ENCODE assay signal across 12 cellular contexts in the genomic region with DNA sequence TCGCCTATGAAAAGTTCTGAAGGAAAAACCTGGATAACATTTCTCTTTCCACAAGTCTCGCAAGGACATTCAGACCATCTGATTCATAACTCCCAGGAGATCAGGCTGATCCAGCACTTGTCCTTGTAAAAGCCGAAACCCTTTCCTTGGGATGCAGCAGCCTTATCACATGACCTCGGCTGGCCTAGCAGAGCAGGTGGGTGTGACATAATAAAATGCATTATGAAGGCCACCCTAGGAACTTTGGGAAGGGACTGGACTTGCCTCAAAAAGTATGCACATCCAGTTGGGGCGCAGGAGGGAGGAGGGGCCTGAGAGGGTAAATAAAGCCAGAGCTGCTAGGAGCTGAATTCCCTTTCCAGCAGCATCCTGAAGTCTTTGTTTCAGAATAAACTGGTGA.
DNase-seq lines count a peak whose midpoint lies in the region; ATAC-seq and TF ChIP-seq lines count a peak whose summit lies in the region.
"Had no signal": no experiment of that assay in that cellular context is flagged by ENCODE, and none has a peak within 500 bp of the region (broad histone marks: within the 10 kb centered on the region; RNA-seq: fewer than 3 reads in every experiment).

No MANE protein-coding gene starts in this region.

- POLR2A ChIA-PET in SK-N-SH (lab: Yijun Ruan, JAX): no interaction called here

- whole genome bisulfite sequencing in SK-N-SH (ENCODE audit: low lambda C conversion rate): 41% methylated on average over 5 of the region's 5 CpGs

- peak overlapping the region; percentile 60 for H3K4me2 ChIP-seq in SK-N-SH

- H3K27me3 Mint-ChIP-seq in osteocyte (ENCODE audit: unreplicated experiment): no peaks in the 10 kb centered on the region
- H3K27me3 Mint-ChIP-seq: stimulated activated memory B cell treated with anti-CD40 and anti-IgM and Interleukin-4, amounts not matched to agents 10 μg/mL and 1 μg/mL and 100 μg/mL, for 72 hours had no signal

- TF ChIP-seq RAD21 in SK-N-SH (IDR thresholded peaks at IDR 0.05; ENCODE audit: low read length): no peak

- peaks cover 3% of the 10 kb centered on the region for H3K9me3 Mint-ChIP-seq in osteocyte (ENCODE audit: unreplicated experiment)
- H3K9me3 Mint-ChIP-seq: stimulated activated memory B cell treated with anti-CD40 and anti-IgM and Interleukin-4, amounts not matched to agents 10 μg/mL and 1 μg/mL and 100 μg/mL, for 72 hours had no signal

- TF ChIP-seq CTCF in SK-N-SH (IDR thresholded peaks at IDR 0.05): no peak
- no peak for TF ChIP-seq CTCF in fibroblast of villous mesenchyme (IDR thresholded peaks at IDR 0.05; ENCODE audit: insufficient read depth, low read depth, low read length)
- TF ChIP-seq CTCF in osteocyte (IDR thresholded peaks at IDR 0.05): no peak

- 0 out of 2 replicates have a peak overlapping the region, but pooled peaks have one; percentile 22 for H2AFZ ChIP-seq in SK-N-SH (ENCODE audit: low read depth)

- H3K79me2 ChIP-seq in SK-N-SH (ENCODE audit: insufficient read depth): no peaks in the 10 kb centered on the region

- H3K27me3 ChIP-seq in SK-N-SH (ENCODE audit: insufficient read depth): no peaks in the 10 kb centered on the region

- H3K27ac Mint-ChIP-seq in osteocyte (ENCODE audit: unreplicated experiment): peak overlapping the region; percentile 91
- H3K27ac Mint-ChIP-seq: stimulated activated memory B cell treated with anti-CD40 and anti-IgM and Interleukin-4, amounts not matched to agents 10 μg/mL and 1 μg/mL and 100 μg/mL, for 72 hours had no signal

- H3K4me1 ChIP-seq in SK-N-SH (ENCODE audit: control insufficient read depth in 1 of 2, insufficient read depth in 2 of 2, low read depth in 1 of 2, low read length in 1 of 2): peaks cover 0 to 22% of the 10 kb centered on the region in 2 experiments; a peak in 3 of 4 replicates

- no peaks in the 10 kb centered on the region for H3K36me3 Mint-ChIP-seq in osteocyte (ENCODE audit: unreplicated experiment)
- H3K36me3 Mint-ChIP-seq: stimulated activated memory B cell treated with anti-CD40 and anti-IgM and Interleukin-4, amounts not matched to agents 10 μg/mL and 1 μg/mL and 100 μg/mL, for 72 hours had no signal

- no peaks in the 10 kb centered on the region for H3K9me2 ChIP-seq in SK-N-SH

- H4K20me1 ChIP-seq in SK-N-SH (ENCODE audit: insufficient read depth): no peaks in the 10 kb centered on the region

- H3F3A ChIP-seq in SK-N-SH (replicated peaks; ENCODE audit: insufficient read depth): peaks cover 14% of the 10 kb centered on the region

- ATAC-seq in HG03175 (IDR thresholded peaks at IDR 0.05; ENCODE audit: unreplicated experiment) (no peak), GM18858 (IDR thresholded peaks at IDR 0.05; ENCODE audit: unreplicated experiment) (no peak)
- ATAC-seq: stimulated activated memory B cell treated with anti-CD40 and anti-IgM and Interleukin-4, amounts not matched to agents 10 μg/mL and 1 μg/mL and 100 μg/mL, for 72 hours had no signal

- H3K9ac ChIP-seq in SK-N-SH: peak overlapping the region; percentile 1; the same call in 1 of the 2 replicates

- DNase-seq in EL: peak; percentile 67
- DNase-seq in SK-N-SH: no peak
- DNase-seq in fibroblast of villous mesenchyme (ENCODE audit: low read depth): peak; percentile 58
- no peak for DNase-seq in osteocyte (ENCODE audit: extremely low spot score, unreplicated experiment)
- DNase-seq in NCI-H1417 treated with DMSO at 0.1 percent for 48 hours (lab: John Stamatoyannopoulos, UW): no peak
- DNase-seq in 8988T: no peak
- DNase-seq: NCI-H1105 treated with DMSO at 0.1 percent for 48 hours; NK-92 treated with Interleukin-12 subunit alpha and Interleukin-12 subunit beta, amount 100 ng/mL, for 24 hours had no signal

- H3K4me1 Mint-ChIP-seq in osteocyte (ENCODE audit: unreplicated experiment): peaks cover 64% of the 10 kb centered on the region
- H3K4me1 Mint-ChIP-seq: stimulated activated memory B cell treated with anti-CD40 and anti-IgM and Interleukin-4, amounts not matched to agents 10 μg/mL and 1 μg/mL and 100 μg/mL, for 72 hours had no signal

- no peak overlapping the region for H3K4me3 Mint-ChIP-seq in osteocyte (ENCODE audit: unreplicated experiment)
- H3K4me3 Mint-ChIP-seq: stimulated activated memory B cell treated with anti-CD40 and anti-IgM and Interleukin-4, amounts not matched to agents 10 μg/mL and 1 μg/mL and 100 μg/mL, for 72 hours had no signal

- CTCF ChIA-PET in SK-N-SH (lab: Yijun Ruan, JAX): interaction anchor here (0.8 to 4.4 kb wide), 5 partner anchors 12 to 665 kb away, joined by 3 to 18 read pairs (median 4); no protein-coding TSS in a partner anchor

- no peaks in the 10 kb centered on the region for H3K9me3 ChIP-seq in SK-N-SH
- H3K9me3 ChIP-seq: mucosa of descending colon had no signal

- H3K27ac ChIP-seq in SK-N-SH (ENCODE audit: low read depth in 2 of 2, low read length in 1 of 2): peak overlapping the region in 1 of 2 experiments; percentile 65; a peak in 3 of 4 replicates

- H3K36me3 ChIP-seq in SK-N-SH (replicated peaks in 1 of 2; ENCODE audit: control insufficient read depth in 1 of 2, insufficient read depth in 2 of 2, low read length in 1 of 2): no peaks in the 10 kb centered on the region

- TF ChIP-seq EP300 in SK-N-SH (IDR thresholded peaks at IDR 0.05; ENCODE audit: borderline replicate concordance in 1 of 2, low read depth in 1 of 2, low read length in 1 of 2): no peak

- H3K4me3 ChIP-seq in SK-N-SH (ENCODE audit: low read depth in 2 of 2, low read length in 1 of 2) (no peak overlapping the region), fibroblast of villous mesenchyme (ENCODE audit: low read depth, low read length) (no peak overlapping the region)
- H3K4me3 ChIP-seq: mucosa of descending colon had no signal

TF ChIP-seq in SK-N-SH, 30 proteins besides CTCF, POLR2A, EP300 and RAD21:
- TF ChIP-seq USF1 (IDR thresholded peaks at IDR 0.05; ENCODE audit: borderline replicate concordance, low read depth) (peak; percentile 28; the same call in 1 of the 2 replicates), TEAD4 (IDR thresholded peaks at IDR 0.05; ENCODE audit: borderline replicate concordance, insufficient read depth) (no peak), ELF1 (IDR thresholded peaks at IDR 0.05) (no peak)

Comparison
In these comparisons a context has a peak if more than half of its experiments do, and no peak if none do; other contexts are left out.
1. DNase-seq: peak in EL (single experiment) and fibroblast of villous mesenchyme (single experiment); none in SK-N-SH (single experiment), osteocyte (single experiment), NCI-H1417 treated with DMSO at 0.1 percent for 48 hours (single experiment) and 8988T (single experiment).